In genomic region chr4:6331468-6331867, GRCh38 we compare ENCODE assay signal across 17 cellular contexts.
DNase-seq lines count a peak whose midpoint lies in the region; ATAC-seq, FAIRE-seq and TF ChIP-seq lines count a peak whose summit lies in the region.
"Had no signal": no experiment of that assay in that cellular context is flagged by ENCODE, and none has a peak within 500 bp of the region (broad histone marks: within the 10 kb centered on the region; RNA-seq: fewer than 3 reads in every experiment).

No MANE protein-coding gene starts in this region.

- H3K27me3 ChIP-seq in HepG2 (ENCODE audit: control insufficient read depth in 1 of 2, insufficient read depth in 2 of 2, low read length in 2 of 2) (peaks cover 0 to 18% of the 10 kb centered on the region in 2 experiments), right lobe of liver (no peaks in the 10 kb centered on the region), K562 (ENCODE audit: control insufficient read depth in 2 of 2, insufficient read depth in 2 of 2, low read length in 2 of 2) (peaks cover 0 to 9% of the 10 kb centered on the region in 2 experiments; a peak in 2 of 5 replicates)
- H3K27me3 ChIP-seq: BE2C had no signal

- H3K27ac ChIP-seq in HepG2 (ENCODE audit: extremely low read length, insufficient read depth, low read length) (no peak overlapping the region), right lobe of liver (no peak overlapping the region), HEK293 (ENCODE audit: extremely low read depth, low read depth, low read length) (no peak overlapping the region), K562 (ENCODE audit: extremely low read depth, low read depth, low read length) (no peak overlapping the region)
- H3K27ac ChIP-seq: C4-2B had no signal

- H3K4me2 ChIP-seq in HepG2 (ENCODE audit: low read depth, low read length) (no peak overlapping the region), K562 (ENCODE audit: insufficient read depth, low read length) (no peak overlapping the region)

- no peaks in the 10 kb centered on the region for H3K4me1 Mint-ChIP-seq in activated naive CD8-positive, alpha-beta T cell treated with anti-CD3 and anti-CD28 coated beads, Interleukin-2, amount 50 U/mL, for 24 hours

- H3K9ac ChIP-seq in HepG2 (ENCODE audit: insufficient read depth, low read depth, low read length) = no peak overlapping the region
- H3K9ac ChIP-seq in K562 (ENCODE audit: insufficient read depth in 1 of 2, low read depth in 2 of 2, low read length in 2 of 2) = no peak overlapping the region
- H3K9ac ChIP-seq: BLaER1 treated with 17β-estradiol and CSF1 and Interleukin-3, amounts not matched to agents 10 nM and 100 nM had no signal

- POLR2A ChIA-PET in HepG2 (lab: Yijun Ruan, JAX) (interaction anchor here (1.0 to 1.5 kb wide), 4 partner anchors 11 to 243 kb away, joined by 3 to 4 read pairs (median 4); partner anchors contain the start of genes MAN2B2 and WFS1), HEK293 (lab: Yijun Ruan, JAX) (no interaction called here), K562 (lab: Yijun Ruan, JAX) (interaction anchor here (0.6 to 1.6 kb wide), 4 partner anchors 50 to 804 kb away, joined by 3 to 4 read pairs (median 3); no protein-coding TSS in a partner anchor)

- CTCF ChIA-PET in HepG2 (lab: Yijun Ruan, JAX; ENCODE audit: low intra/inter-chr PET ratio, low total read pairs) = interaction anchor here (1.1 to 7.9 kb wide), 4 partner anchors 51 to 80 kb away, joined by 3 to 66 read pairs (median 8); no protein-coding TSS in a partner anchor
- CTCF ChIA-PET in HEK293 (lab: Yijun Ruan, JAX) = interaction anchor here (0.5 to 11.3 kb wide), 17 partner anchors 11 to 333 kb away, joined by 3 to 203 read pairs (median 4); partner anchors contain the start of gene WFS1
- CTCF ChIA-PET in K562 (lab: Yijun Ruan, JAX; ENCODE audit: low intra/inter-chr PET ratio) = interaction anchor here (0.7 to 2.5 kb wide), 5 partner anchors 81 to 333 kb away, joined by 3 to 9 read pairs (median 5); no protein-coding TSS in a partner anchor

- no peak for DNase-seq in HepG2 (ENCODE audit: low spot score)
- DNase-seq in right lobe of liver = no peak
- no peak for DNase-seq in K562 (ENCODE audit: extremely low read depth in 1 of 4, low spot score in 3 of 4)
- DNase-seq in activated naive CD8-positive, alpha-beta T cell treated with anti-CD3 and anti-CD28 coated beads, Interleukin-2, amount 50 U/mL, for 24 hours = no peak
- no peak for DNase-seq in GM13976 (ENCODE audit: low spot score)
- DNase-seq: DMS79 treated with DMSO at 0.1 percent for 48 hours, GF-D8 had no signal

- TF ChIP-seq EP300 in HepG2 (IDR thresholded peaks at IDR 0.05; ENCODE audit: low read depth in 2 of 2, low read length in 2 of 2) (no peak), HepG2 (CRISPR knock-in tag; IDR thresholded peaks at IDR 0.05; ENCODE audit: borderline replicate concordance) (no peak), K562 (IDR thresholded peaks at IDR 0.05; ENCODE audit: low read length) (no peak)

- TF ChIP-seq RAD21 in HepG2 (CRISPR knock-in tag; IDR thresholded peaks at IDR 0.05) = no peak
- TF ChIP-seq RAD21 in K562 (CRISPR knock-in tag; conservative IDR thresholded peaks at IDR 0.05 in 1 of 2, IDR thresholded peaks at IDR 0.05 in 1 of 2) = no peak

- no peaks in the 10 kb centered on the region for H3K9me3 Mint-ChIP-seq in activated naive CD8-positive, alpha-beta T cell treated with anti-CD3 and anti-CD28 coated beads, Interleukin-2, amount 50 U/mL, for 24 hours
- H3K9me3 Mint-ChIP-seq: CD4-positive, alpha-beta T cell had no signal

- H3K36me3 ChIP-seq in HepG2 (replicated peaks in 1 of 2; ENCODE audit: control insufficient read depth in 1 of 2, insufficient read depth in 2 of 2, low read length in 2 of 2) (no peaks in the 10 kb centered on the region), right lobe of liver (no peaks in the 10 kb centered on the region), HEK293 (ENCODE audit: control insufficient read depth in 2 of 2, insufficient read depth in 1 of 2, low read length in 2 of 2) (peaks cover 0 to 36% of the 10 kb centered on the region in 2 experiments; a peak in 1 of 3 replicates), K562 (ENCODE audit: control insufficient read depth, insufficient read depth, low read length) (no peaks in the 10 kb centered on the region)
- H3K36me3 ChIP-seq: BE2C; BLaER1 treated with 17β-estradiol and CSF1 and Interleukin-3, amounts not matched to agents 10 nM and 100 nM had no signal

- BruUV-seq in HepG2 (replicated peaks; lab: Mats Ljungman, UMichigan) = no TSS peak
- BruUV-seq in K562 (replicated peaks; lab: Mats Ljungman, UMichigan) = no TSS peak

- no peaks in the 10 kb centered on the region for H3K9me3 ChIP-seq in HepG2 (ENCODE audit: low read length)
- no peaks in the 10 kb centered on the region for H3K9me3 ChIP-seq in right lobe of liver
- no peaks in the 10 kb centered on the region for H3K9me3 ChIP-seq in HEK293 (ENCODE audit: control insufficient read depth, insufficient read depth, low read depth, low read length)
- H3K9me3 ChIP-seq in K562 (replicated peaks; ENCODE audit: control insufficient read depth, insufficient read depth, low read depth, low read length) = no peaks in the 10 kb centered on the region
- H3K9me3 ChIP-seq: BE2C, Caco-2 had no signal

- 83% methylated on average over 6 of the region's 6 CpGs for WGBS in HepG2 (ENCODE audit: low lambda C conversion rate)
- whole genome bisulfite sequencing in right lobe of liver (ENCODE audit: insufficient coverage, low coverage, low lambda C conversion rate, missing lambda C conversion rate) = 100% methylated on average over 2 of the region's 6 CpGs
- WGBS in K562 (ENCODE audit: insufficient coverage, low coverage, missing lambda C conversion rate) = 17% methylated on average over 6 of the region's 6 CpGs

- ATAC-seq in HepG2 (no peak), right lobe of liver (no peak), K562 (no peak)
- no peak for ATAC-seq in activated naive CD8-positive, alpha-beta T cell treated with anti-CD3 and anti-CD28 coated beads, Interleukin-2, amount 50 U/mL, for 24 hours
- ATAC-seq: CD8-positive, alpha-beta T cell had no signal

- no peaks in the 10 kb centered on the region for H3K79me2 ChIP-seq in HepG2 (ENCODE audit: insufficient read depth, low read length)
- no peaks in the 10 kb centered on the region for H3K79me2 ChIP-seq in K562 (ENCODE audit: control insufficient read depth, insufficient read depth, low read length)

- no peak for TF ChIP-seq POLR2A in HepG2 (IDR thresholded peaks at IDR 0.05; ENCODE audit: insufficient read depth in 1 of 2, low read depth in 2 of 2, low read length in 2 of 2)
- no peak for TF ChIP-seq POLR2A in right lobe of liver (IDR thresholded peaks at IDR 0.05)
- TF ChIP-seq POLR2A in K562 (conservative IDR thresholded peaks at IDR 0.05) = no peak

- peaks cover 21% of the 10 kb centered on the region for H3K27me3 Mint-ChIP-seq in activated naive CD8-positive, alpha-beta T cell treated with anti-CD3 and anti-CD28 coated beads, Interleukin-2, amount 50 U/mL, for 24 hours

- H4K20me1 ChIP-seq in HepG2 (ENCODE audit: insufficient read depth, low read length) (no peaks in the 10 kb centered on the region), K562 (replicated peaks; ENCODE audit: control insufficient read depth, insufficient read depth, low read length) (peaks cover 10% of the 10 kb centered on the region)

- no peak overlapping the region for H3K27ac Mint-ChIP-seq in activated naive CD8-positive, alpha-beta T cell treated with anti-CD3 and anti-CD28 coated beads, Interleukin-2, amount 50 U/mL, for 24 hours
- H3K27ac Mint-ChIP-seq: CD4-positive, alpha-beta T cell; CD8-positive, alpha-beta T cell had no signal

- no peak overlapping the region for H2AFZ ChIP-seq in HepG2 (ENCODE audit: low read length)
- no peak overlapping the region for H2AFZ ChIP-seq in K562 (ENCODE audit: low read depth, low read length)

- in situ Hi-C loops in HepG2 (cut with HindIII; ENCODE audit: extremely low pct_ligation_motif_present, low pct_unique_long_range_greater_than_20kb) = loop anchor here (10.0 kb wide), 1 partner anchor 213 kb away; no protein-coding TSS in a partner anchor
- in situ Hi-C loops in K562 (cut with MboI) = no loop called here
- in situ Hi-C loops in GM13976 (cut with MboI; ENCODE audit: low sequenced_read_pairs, unreplicated experiment) = no loop called here

- no peaks in the 10 kb centered on the region for H3K36me3 Mint-ChIP-seq in activated naive CD8-positive, alpha-beta T cell treated with anti-CD3 and anti-CD28 coated beads, Interleukin-2, amount 50 U/mL, for 24 hours (ENCODE audit: low read depth)
- H3K36me3 Mint-ChIP-seq: CD8-positive, alpha-beta T cell had no signal

- intact Hi-C loops in HepG2 (cut with micrococcal nuclease; ENCODE audit: unreplicated experiment) = no loop called here
- intact Hi-C loops in right lobe of liver (cut with DNase I) = no loop called here
- intact Hi-C loops in K562 (cut with micrococcal nuclease) = loop anchor here (1.0 to 5.0 kb wide), 2 partner anchors 81 to 216 kb away; no protein-coding TSS in a partner anchor

- TF ChIP-seq CTCF in HepG2 (CRISPR knock-in tag; IDR thresholded peaks at IDR 0.05) (no peak), right lobe of liver (IDR thresholded peaks at IDR 0.05) (no peak), HEK293 (tag by site-specific recombination; IDR thresholded peaks at IDR 0.05) (no peak), K562 (IDR thresholded peaks at IDR 0.05 in 2 of 3, conservative IDR thresholded peaks at IDR 0.05 in 1 of 3; ENCODE audit: insufficient read depth in 2 of 3, low read depth in 1 of 3, low read length in 3 of 3) (no peak), GM13976 (IDR thresholded peaks at IDR 0.05; ENCODE audit: borderline replicate concordance, control extremely low read depth, extremely low read depth, insufficient read depth, missing control alignments) (no peak)

- no peak overlapping the region for H3K4me3 Mint-ChIP-seq in activated naive CD8-positive, alpha-beta T cell treated with anti-CD3 and anti-CD28 coated beads, Interleukin-2, amount 50 U/mL, for 24 hours
- H3K4me3 Mint-ChIP-seq: CD4-positive, alpha-beta T cell; CD8-positive, alpha-beta T cell had no signal

- no peak for FAIRE-seq in HepG2 (lab: Jason Lieb, UNC)
- no peak for FAIRE-seq in K562 (lab: Jason Lieb, UNC)
- FAIRE-seq: A204.1, D721Med, G401.6 had no signal

- H3K4me3 ChIP-seq in HepG2 (replicated peaks in 1 of 3; ENCODE audit: insufficient read depth in 1 of 3, low read depth in 2 of 3, low read length in 3 of 3) (no peak overlapping the region), right lobe of liver (no peak overlapping the region), HEK293 (ENCODE audit: low read depth, low read length) (no peak overlapping the region), K562 (no peak overlapping the region)
- H3K4me3 ChIP-seq: BLaER1 treated with 17β-estradiol and CSF1 and Interleukin-3, amounts not matched to agents 10 nM and 100 nM had no signal

- H3K9me1 ChIP-seq in K562 (ENCODE audit: control insufficient read depth, insufficient read depth, low read length) = peaks cover 2% of the 10 kb centered on the region

- H3K4me1 ChIP-seq in HepG2 (ENCODE audit: insufficient read depth, low read length) = peaks cover 43% of the 10 kb centered on the region
- no peaks in the 10 kb centered on the region for H3K4me1 ChIP-seq in right lobe of liver
- no peaks in the 10 kb centered on the region for H3K4me1 ChIP-seq in HEK293 (ENCODE audit: control insufficient read depth, insufficient read depth, low read length)
- peaks cover 0 to 8% of the 10 kb centered on the region in 2 experiments; a peak in 2 of 5 replicates for H3K4me1 ChIP-seq in K562 (replicated peaks in 1 of 2; ENCODE audit: control insufficient read depth in 2 of 2, insufficient read depth in 2 of 2, low read length in 2 of 2)
- H3K4me1 ChIP-seq: BE2C, Caco-2 had no signal

Comparison
In these comparisons a context has a peak if more than half of its experiments do, and no peak if none do; other contexts are left out.
1. Of the 241 proteins assayed by ChIP-seq in both HepG2 and K562: peak only in HepG2: NCOA1; only in K562: CHD4; in both: none; in neither: 239.